Comparison of ENCODE assay signal across 31 cellular contexts in genomic region chr2:9988320-9988719, GRCh38.
"Had no signal": no experiment of that assay in that cellular context is flagged by ENCODE, and none has a peak within 500 bp of the region (broad histone marks: within the 10 kb centered on the region; RNA-seq: fewer than 3 reads in every experiment).

No MANE protein-coding gene starts in this region.

- H3K36me3 ChIP-seq: adrenal gland, SJCRH30 had no signal

- H3K27me3 ChIP-seq: adrenal gland had no signal

- H3K9me3 Mint-ChIP-seq: activated CD4-positive, alpha-beta T cell treated with anti-CD3 and anti-CD28 coated beads, Interleukin-2, amount 10 ng/mL, durations not matched to agents 24 days and 14 days; activated naive CD4-positive, alpha-beta T cell treated with anti-CD3 and anti-CD28 coated beads for 36 hours; activated naive CD4-positive, alpha-beta T cell treated with anti-CD3 and anti-CD28 coated beads, Interleukin-2, amount 50 U/mL, for 72 hours; activated T-cell treated with anti-CD3 and anti-CD28 coated beads, Interleukin-2, amount 50 U/mL, for 4 hours; activated T-helper 1 cell treated with anti-CD3 and anti-CD28 coated beads, Interleukin-12 subunit alpha, Interleukin-12 subunit beta, Interleukin-2, Interleukin-4 antibody, amounts not matched to agents 30 ng/mL and 10 ng/mL and 1 ng/mL, durations not matched to agents 14 hours and 24 hours and 36 hours; brain; T-cell had no signal

- DNase-seq: activated CD4-positive, alpha-beta T cell treated with anti-CD3 and anti-CD28 coated beads, Interleukin-2, amount 10 ng/mL, durations not matched to agents 24 days and 14 days; activated CD4-positive, alpha-beta T cell treated with anti-CD3 and anti-CD28 coated beads, Interleukin-2, amount 50 U/mL, for 4 hours; activated CD4-positive, CD25-positive, alpha-beta regulatory T cell; activated CD8-positive, alpha-beta memory T cell treated with anti-CD3 and anti-CD28 coated beads, Interleukin-2, amount 50 U/mL, for 4 hours; activated gamma-delta T cell treated with Interleukin-2 at 50 U/mL for 16 hours; activated naive CD4-positive, alpha-beta T cell treated with anti-CD3 and anti-CD28 coated beads for 36 hours; activated T-cell treated with anti-CD3 and anti-CD28 coated beads for 4 hours; activated T-cell treated with anti-CD3 and anti-CD28 coated beads, Interleukin-2, amount 50 U/mL, for 4 hours; adrenal gland; caudate nucleus; cerebellar nuclear complex; Karpas-422; KBM-7; NCI-H1105; NCI-H1436; NCI-H1694; NCI-H1930; NCI-H2081 treated with DMSO at 0.1 percent for 48 hours; NCI-H345; NCI-H524 treated with DMSO at 0.1 percent for 48 hours; SHP77; SJCRH30; T-cell; T-helper 2 cell; T-helper 9 cell had no signal

- H3K4me3 ChIP-seq: adrenal gland, SJCRH30 had no signal

- H3K4me3 Mint-ChIP-seq: activated CD4-positive, alpha-beta T cell treated with anti-CD3 and anti-CD28 coated beads, Interleukin-2, amount 10 ng/mL, durations not matched to agents 24 days and 14 days; activated naive CD4-positive, alpha-beta T cell treated with anti-CD3 and anti-CD28 coated beads for 36 hours; activated T-cell treated with anti-CD3 and anti-CD28 coated beads, Interleukin-2, amount 50 U/mL, for 4 hours; activated T-helper 1 cell treated with anti-CD3 and anti-CD28 coated beads, Interleukin-12 subunit alpha, Interleukin-12 subunit beta, Interleukin-2, Interleukin-4 antibody, amounts not matched to agents 30 ng/mL and 10 ng/mL and 1 ng/mL, durations not matched to agents 14 hours and 24 hours and 36 hours; brain; T-cell had no signal

- ATAC-seq: activated naive CD4-positive, alpha-beta T cell treated with anti-CD3 and anti-CD28 coated beads, Interleukin-2, amount 50 U/mL, for 72 hours; activated T-cell treated with anti-CD3 and anti-CD28 coated beads, Interleukin-2, amount 50 U/mL, for 4 hours; Panc1; SK-N-SH treated with all-trans-retinoic acid at 6 μM for 48 hours; T-cell had no signal

- H3K9me3 ChIP-seq: adrenal gland, SJCRH30 had no signal

- H3K27ac Mint-ChIP-seq: activated CD4-positive, alpha-beta T cell treated with anti-CD3 and anti-CD28 coated beads, Interleukin-2, amount 10 ng/mL, durations not matched to agents 24 days and 14 days; activated naive CD4-positive, alpha-beta T cell treated with anti-CD3 and anti-CD28 coated beads for 36 hours; activated naive CD4-positive, alpha-beta T cell treated with anti-CD3 and anti-CD28 coated beads, Interleukin-2, amount 50 U/mL, for 72 hours; activated T-helper 1 cell treated with anti-CD3 and anti-CD28 coated beads, Interleukin-12 subunit alpha, Interleukin-12 subunit beta, Interleukin-2, Interleukin-4 antibody, amounts not matched to agents 30 ng/mL and 10 ng/mL and 1 ng/mL, durations not matched to agents 14 hours and 24 hours and 36 hours; T-cell had no signal

- H3K27ac ChIP-seq: SJCRH30, VCaP had no signal

- H3K27me3 Mint-ChIP-seq: T-cell had no signal

- H3K36me3 Mint-ChIP-seq: activated naive CD4-positive, alpha-beta T cell treated with anti-CD3 and anti-CD28 coated beads, Interleukin-2, amount 50 U/mL, for 72 hours; T-cell had no signal
